Comparison of ENCODE assay signal across 8 cellular contexts in genomic region chr7:106659369-106659962, GRCh38. TPM values are rescaled to one million over a fixed set of nuclear protein-coding genes. Genes with fewer than 3 reads are reported as not detected.
A peak's percentile ranks its signal among the peaks of the same experiment; 100 is the strongest.
DNase-seq lines count a peak whose midpoint lies in the region; ATAC-seq, FAIRE-seq and TF ChIP-seq lines count a peak whose summit lies in the region.

No MANE protein-coding gene starts in this region.

- FAIRE-seq in GM12892 (lab: Jason Lieb, UNC): peak; percentile 68

- no peak for TF ChIP-seq POLR2A in GM12892 (IDR thresholded peaks at IDR 0.05; ENCODE audit: low read depth, low read length)

- no peak for DNase-seq in GM12892 (ENCODE audit: insufficient read length)
- no peak for DNase-seq in SJCRH30
- DNase-seq in fibroblast of mammary gland (ENCODE audit: low read depth): peak; percentile 18
- DNase-seq in activated CD4-positive, CD25-positive, alpha-beta regulatory T cell treated with anti-CD3 and anti-CD28 coated beads, Interleukin-2, amount 50 U/mL, for 72 hours: no peak
- DNase-seq in GM19240 (ENCODE audit: insufficient read length, low spot score): no peak

- no peaks in the 10 kb centered on the region for H3K9me3 ChIP-seq in SJCRH30 (replicated peaks)

- no peaks in the 10 kb centered on the region; the same call in 1 of the 2 replicates for H3K27me3 ChIP-seq in SJCRH30
- H3K27me3 ChIP-seq in rectal smooth muscle tissue (ENCODE audit: control insufficient read depth, insufficient read depth, low read length): no peaks in the 10 kb centered on the region

- H3K36me3 ChIP-seq in SJCRH30: no peaks in the 10 kb centered on the region
- H3K36me3 ChIP-seq in rectal smooth muscle tissue (ENCODE audit: control insufficient read depth, insufficient read depth, low read length): no peaks in the 10 kb centered on the region

- H3K9ac ChIP-seq in rectal smooth muscle tissue (ENCODE audit: low read length): peak overlapping the region; percentile 73

- no peak for TF ChIP-seq CTCF in fibroblast of mammary gland (conservative IDR thresholded peaks at IDR 0.05; ENCODE audit: control insufficient read depth, insufficient read depth, low read depth, low read length)

- H3K4me3 ChIP-seq in SJCRH30 (peak overlapping the region; percentile 79), fibroblast of mammary gland (ENCODE audit: control insufficient read depth, low read depth, low read length) (peak overlapping the region; percentile 74), rectal smooth muscle tissue (ENCODE audit: low read length) (peak overlapping the region; percentile 99)

- H3K4me1 ChIP-seq in SJCRH30 (peaks cover 7% of the 10 kb centered on the region; the same call in 1 of the 2 replicates), rectal smooth muscle tissue (ENCODE audit: control insufficient read depth, insufficient read depth, low read length) (peaks cover 5% of the 10 kb centered on the region)

- H3K27ac ChIP-seq in SJCRH30 (no peak overlapping the region), rectal smooth muscle tissue (ENCODE audit: low read depth, low read length) (peak overlapping the region; percentile 91)

- ATAC-seq in HG03439 (IDR thresholded peaks at IDR 0.05; ENCODE audit: unreplicated experiment) (no peak), HG03135 (IDR thresholded peaks at IDR 0.05; ENCODE audit: unreplicated experiment) (no peak)

RNA-seq across cellular contexts. Expression of gene CCDC71L, which starts 1.5 kb away (rescaled TPM):
- 3.2 TPM for polyA plus RNA-seq in GM12892 (2012; ENCODE audit: missing spikeins)
- 7.1 and 7.9 TPM in 2 replicates for total RNA-seq in SJCRH30 (2014; rRNA removed; shearing (Covaris generic))
